8 cellular contexts compared by ENCODE assay signal in genomic region chr4:73485085-73485484, GRCh38. TPM values are rescaled to one million over a fixed set of nuclear protein-coding genes. Genes with fewer than 3 reads are reported as not detected.
"Had no signal": no experiment of that assay in that cellular context is flagged by ENCODE, and none has a peak within 500 bp of the region (broad histone marks: within the 10 kb centered on the region; RNA-seq: fewer than 3 reads in every experiment).

No MANE protein-coding gene starts in this region.

- H3K9ac ChIP-seq: GM23248 had no signal

- H3K27ac ChIP-seq: GM23248 had no signal

- H3K4me3 Mint-ChIP-seq: H9 had no signal

- H2AFZ ChIP-seq: GM23248 had no signal

- H3K4me3 ChIP-seq: GM23248 had no signal

- H3K9me3 Mint-ChIP-seq: H9 had no signal

- DNase-seq: GM23248, GOT3, H9, HCEC 1CT, IMR-90 had no signal

- FAIRE-seq: H54, HTR-8/SVneo had no signal

RNA-seq across cellular contexts. Expression of gene AFM, which starts 3.5 kb away (rescaled TPM):
- total RNA-seq: GM23248, H9, HT-29, IMR-90 had no signal
- polyA plus RNA-seq: GM23248, IMR-90 had no signal

RNA-seq across cellular contexts. Expression of gene AFP, which starts 49.1 kb away (rescaled TPM):
- total RNA-seq: GM23248, HT-29 had no signal
